27 cellular contexts compared by ENCODE assay signal in genomic region chrX:487836-488235, GRCh38.
"Had no signal": no experiment of that assay in that cellular context is flagged by ENCODE, and none has a peak within 500 bp of the region (broad histone marks: within the 10 kb centered on the region; RNA-seq: fewer than 3 reads in every experiment).

No MANE protein-coding gene starts in this region.

- H3K4me2 ChIP-seq: neural progenitor cell had no signal

- H3K9me3 ChIP-seq: ovary, right lobe of liver, thoracic aorta, thyroid gland had no signal

- H3K27me3 ChIP-seq: neural progenitor cell, ovary, right lobe of liver, sigmoid colon, stomach, thyroid gland, tibial nerve, upper lobe of left lung had no signal

- H3K27ac ChIP-seq: neural progenitor cell, ovary, parathyroid adenoma, psoas muscle, right lobe of liver, sigmoid colon, stomach, thoracic aorta, thyroid gland, tibial nerve, upper lobe of left lung had no signal

- H3K36me3 ChIP-seq: neural progenitor cell, ovary, right lobe of liver, sigmoid colon, stomach, thoracic aorta, thyroid gland, tibial nerve, upper lobe of left lung had no signal

- H3K4me3 ChIP-seq: neural progenitor cell, ovary, psoas muscle, right lobe of liver, sigmoid colon, stomach, thoracic aorta, thyroid gland, tibial nerve, upper lobe of left lung had no signal

- H3K4me3 Mint-ChIP-seq: naive thymus-derived CD4-positive, alpha-beta T cell; natural killer cell; nephron; neural progenitor cell; stimulated activated effector memory CD8-positive, alpha-beta T cell treated with anti-CD3 and anti-CD28 coated beads, Interleukin-12 subunit alpha, Interleukin-12 subunit beta, amount 100 ng/mL, for 72 hours; stimulated activated naive B cell treated with anti-CD40 and anti-IgM and Interleukin-4, amounts not matched to agents 10 μg/mL and 1 μg/mL and 100 μg/mL, for 72 hours had no signal

- H3K9me3 Mint-ChIP-seq: stimulated activated effector memory CD8-positive, alpha-beta T cell treated with anti-CD3 and anti-CD28 coated beads, Interleukin-12 subunit alpha, Interleukin-12 subunit beta, amount 100 ng/mL, for 72 hours had no signal

- FAIRE-seq: small intestine, urothelium cell line had no signal

- ATAC-seq: naive thymus-derived CD4-positive, alpha-beta T cell; natural killer cell; psoas muscle; right cardiac atrium; right lobe of liver; stimulated activated effector memory CD8-positive, alpha-beta T cell treated with anti-CD3 and anti-CD28 coated beads, Interleukin-12 subunit alpha, Interleukin-12 subunit beta, amount 100 ng/mL, for 72 hours; stimulated activated naive B cell treated with anti-CD40 and anti-IgM and Interleukin-4, amounts not matched to agents 10 μg/mL and 1 μg/mL and 100 μg/mL, for 72 hours had no signal

- DNase-seq: naive thymus-derived CD4-positive, alpha-beta T cell; natural killer cell; occipital lobe; ovary; psoas muscle; right cardiac atrium; right lobe of liver; sigmoid colon; small intestine; stimulated activated CD4-positive, alpha-beta T cell treated with anti-CD3 and anti-CD28 coated beads, Interleukin-15, amount 100 ng/mL, for 24 hours; stimulated activated CD4-positive, alpha-beta T cell treated with anti-CD3 and anti-CD28 coated beads, Interleukin-2, amount 100 ng/mL, for 24 hours; stimulated activated CD4-positive, alpha-beta T cell treated with anti-CD3 and anti-CD28 coated beads, Interleukin-2, amount 100 ng/mL, for 48 hours; stimulated activated CD4-positive, alpha-beta T cell treated with anti-CD3 and anti-CD28 coated beads, Interleukin-4, amount 100 ng/mL, for 24 hours; stimulated activated naive B cell treated with anti-CD40 and anti-IgM and Interleukin-4, amounts not matched to agents 10 μg/mL and 1 μg/mL and 100 μg/mL, for 72 hours; stimulated activated naive CD4-positive, alpha-beta T cell treated with Interleukin-2 at 50 U/mL for 16 hours; stomach; thyroid gland; trophoblast cell; upper lobe of left lung had no signal

- H3K9ac ChIP-seq: neural progenitor cell, parathyroid adenoma had no signal

- H3K79me2 ChIP-seq: parathyroid adenoma had no signal

- H3K4me1 ChIP-seq: neural progenitor cell, parathyroid adenoma, psoas muscle, right lobe of liver, sigmoid colon, stomach, thyroid gland, tibial nerve, upper lobe of left lung had no signal

- H3K4me1 Mint-ChIP-seq: naive thymus-derived CD4-positive, alpha-beta T cell; natural killer cell; nephron; stimulated activated effector memory CD8-positive, alpha-beta T cell treated with anti-CD3 and anti-CD28 coated beads, Interleukin-12 subunit alpha, Interleukin-12 subunit beta, amount 100 ng/mL, for 72 hours; stimulated activated naive B cell treated with anti-CD40 and anti-IgM and Interleukin-4, amounts not matched to agents 10 μg/mL and 1 μg/mL and 100 μg/mL, for 72 hours had no signal

- H3K27ac Mint-ChIP-seq: naive thymus-derived CD4-positive, alpha-beta T cell; natural killer cell; nephron; neural progenitor cell; progenitor cell of endocrine pancreas; stimulated activated effector memory CD8-positive, alpha-beta T cell treated with anti-CD3 and anti-CD28 coated beads, Interleukin-12 subunit alpha, Interleukin-12 subunit beta, amount 100 ng/mL, for 72 hours; stimulated activated naive B cell treated with anti-CD40 and anti-IgM and Interleukin-4, amounts not matched to agents 10 μg/mL and 1 μg/mL and 100 μg/mL, for 72 hours had no signal

- H2AFZ ChIP-seq: neural progenitor cell, parathyroid adenoma had no signal
